In the genomic region with DNA sequence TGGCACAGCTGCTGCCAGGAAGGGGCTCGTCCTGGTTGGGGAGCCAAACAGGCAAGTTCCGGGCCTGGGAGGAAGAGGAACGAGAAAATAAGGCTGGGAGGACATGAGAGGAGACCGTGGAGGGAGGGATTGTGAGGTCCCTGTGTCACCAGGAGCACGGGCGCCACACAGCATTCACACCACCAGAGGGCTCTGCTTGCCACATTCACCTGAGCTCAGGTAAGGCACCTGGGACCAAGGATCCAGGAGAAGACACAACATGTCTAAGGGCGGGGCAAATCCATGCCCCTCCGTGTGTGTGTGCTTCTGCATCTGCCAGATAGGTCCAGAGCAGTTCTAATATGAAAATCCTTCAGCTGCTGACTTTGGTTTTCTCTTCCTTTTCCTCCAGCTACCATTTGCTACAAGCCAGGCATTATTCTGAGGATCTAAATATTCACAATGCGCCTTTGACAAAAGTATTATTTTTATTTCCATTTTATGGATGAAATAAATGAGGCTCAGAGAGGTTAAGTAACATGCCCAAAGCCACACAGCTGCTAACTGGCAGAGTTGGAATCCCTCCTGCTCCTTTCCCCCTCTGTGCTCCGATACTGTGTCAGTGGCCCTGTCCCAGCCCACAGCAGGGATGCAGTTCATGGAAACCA, we compare ENCODE assay signal across 8 cellular contexts. TPM values are rescaled to one million over a fixed set of nuclear protein-coding genes. Genes with fewer than 3 reads are reported as not detected.
DNase-seq lines count a peak whose midpoint lies in the region; ATAC-seq and TF ChIP-seq lines count a peak whose summit lies in the region.

No MANE protein-coding gene starts in this region.

- H3K4me1 ChIP-seq in ascending aorta, result peaks cover 0 to 11% of the 10 kb centered on the region in 2 donors

- DNase-seq in DMS153 (lab: John Stamatoyannopoulos, UW), result peak; percentile 72
- DNase-seq in NCI-H146 (lab: John Stamatoyannopoulos, UW), result peak; percentile 91
- peak; percentile 61 for DNase-seq in activated CD4-positive, alpha-beta memory T cell treated with anti-CD3 and anti-CD28 coated beads, Interleukin-2, amount 10 ng/mL, durations not matched to agents 7 days and 5 days
- no peak for DNase-seq in endothelial cell (ENCODE audit: low spot score)
- peak; percentile 58 for DNase-seq in stimulated activated CD4-positive, alpha-beta T cell treated with anti-CD3 and anti-CD28 coated beads, Interleukin-12 subunit alpha, Interleukin-12 subunit beta, amount 100 ng/mL, for 4 hours
- no peak for DNase-seq in ascending aorta (ENCODE audit: low spot score in 2 of 2)
- DNase-seq in NCI-H446 treated with DMSO at 0.1 percent for 48 hours (lab: John Stamatoyannopoulos, UW), result no peak

- peaks cover 20% of the 10 kb centered on the region for H3K4me1 Mint-ChIP-seq in activated CD4-positive, alpha-beta memory T cell treated with anti-CD3 and anti-CD28 coated beads, Interleukin-2, amount 10 ng/mL, durations not matched to agents 7 days and 5 days
- H3K4me1 Mint-ChIP-seq in endothelial cell (ENCODE audit: unreplicated experiment), result peaks cover 16% of the 10 kb centered on the region

- peaks cover 17% of the 10 kb centered on the region for H3K27me3 Mint-ChIP-seq in activated CD4-positive, alpha-beta memory T cell treated with anti-CD3 and anti-CD28 coated beads, Interleukin-2, amount 10 ng/mL, durations not matched to agents 7 days and 5 days
- peaks cover 23% of the 10 kb centered on the region for H3K27me3 Mint-ChIP-seq in endothelial cell (ENCODE audit: unreplicated experiment)

- peak; percentile 49 for TF ChIP-seq CTCF in endothelial cell (IDR thresholded peaks at IDR 0.05; ENCODE audit: unreplicated experiment)
- peak in 1 of 3 experiments; percentile 36 for TF ChIP-seq CTCF in ascending aorta (IDR thresholded peaks at IDR 0.05)

- no peak overlapping the region for H3K27ac ChIP-seq in ascending aorta

- no peaks in the 10 kb centered on the region for H3K36me3 Mint-ChIP-seq in activated CD4-positive, alpha-beta memory T cell treated with anti-CD3 and anti-CD28 coated beads, Interleukin-2, amount 10 ng/mL, durations not matched to agents 7 days and 5 days (ENCODE audit: low read depth)
- H3K36me3 Mint-ChIP-seq in endothelial cell (ENCODE audit: low read depth, unreplicated experiment), result peaks cover 52% of the 10 kb centered on the region

- H3K4me3 Mint-ChIP-seq in activated CD4-positive, alpha-beta memory T cell treated with anti-CD3 and anti-CD28 coated beads, Interleukin-2, amount 10 ng/mL, durations not matched to agents 7 days and 5 days, result no peak overlapping the region
- H3K4me3 Mint-ChIP-seq in endothelial cell (ENCODE audit: unreplicated experiment), result peak overlapping the region; percentile 38

- CTCF ChIA-PET in activated CD4-positive, alpha-beta memory T cell treated with anti-CD3 and anti-CD28 coated beads, Interleukin-2, amount 10 ng/mL, durations not matched to agents 7 days and 5 days (lab: Charles Lee), result interaction anchor here (0.9 to 13.6 kb wide), 15 partner anchors 12 to 207 kb away, joined by 3 to 431 read pairs (median 22); partner anchors contain the start of genes RAPGEF3, RPAP3 and SLC48A1

- H3K27ac Mint-ChIP-seq in activated CD4-positive, alpha-beta memory T cell treated with anti-CD3 and anti-CD28 coated beads, Interleukin-2, amount 10 ng/mL, durations not matched to agents 7 days and 5 days, result no peak overlapping the region
- H3K27ac Mint-ChIP-seq in endothelial cell (ENCODE audit: unreplicated experiment), result peak overlapping the region; percentile 20

- no peaks in the 10 kb centered on the region for H3K27me3 ChIP-seq in ascending aorta

- no peak overlapping the region for H3K4me3 ChIP-seq in ascending aorta

- no peaks in the 10 kb centered on the region for H3K9me3 ChIP-seq in ascending aorta

- POLR2A ChIA-PET in activated CD4-positive, alpha-beta memory T cell treated with anti-CD3 and anti-CD28 coated beads, Interleukin-2, amount 10 ng/mL, durations not matched to agents 7 days and 5 days (lab: Charles Lee), result interaction anchor here (0.8 to 6.6 kb wide), 7 partner anchors 12 to 528 kb away, joined by 3 to 48 read pairs (median 3); no protein-coding TSS in a partner anchor

- no peak for ATAC-seq in GM21723 (IDR thresholded peaks at IDR 0.05; ENCODE audit: unreplicated experiment)

- no peaks in the 10 kb centered on the region for H3K9me3 Mint-ChIP-seq in activated CD4-positive, alpha-beta memory T cell treated with anti-CD3 and anti-CD28 coated beads, Interleukin-2, amount 10 ng/mL, durations not matched to agents 7 days and 5 days
- no peaks in the 10 kb centered on the region for H3K9me3 Mint-ChIP-seq in endothelial cell (ENCODE audit: unreplicated experiment)

- intact Hi-C loops in ascending aorta (cut with DNase I), result no loop called here

- H3K36me3 ChIP-seq in ascending aorta, result peaks cover 28 to 59% of the 10 kb centered on the region in 2 donors

RNA-seq across cellular contexts. Expression of gene RAPGEF3, which starts 14.6 kb away (rescaled TPM):
- 1 to 10 TPM; 1.4 to 1.6 TPM for total RNA-seq in activated CD4-positive, alpha-beta memory T cell treated with anti-CD3 and anti-CD28 coated beads, Interleukin-2, amount 10 ng/mL, durations not matched to agents 7 days and 5 days
- total RNA-seq in endothelial cell (ENCODE audit: unreplicated experiment) (81.5 TPM), ascending aorta (165 TPM)

RNA-seq across cellular contexts. Expression of gene ENDOU, which starts 18.8 kb away (rescaled TPM):
- total RNA-seq in activated CD4-positive, alpha-beta memory T cell treated with anti-CD3 and anti-CD28 coated beads, Interleukin-2, amount 10 ng/mL, durations not matched to agents 7 days and 5 days, result not detected
- total RNA-seq in endothelial cell (ENCODE audit: unreplicated experiment) (1.6 TPM), ascending aorta (not detected)

RNA-seq across cellular contexts. Expression of gene SLC48A1, which starts 28.9 kb away (rescaled TPM):
- total RNA-seq in activated CD4-positive, alpha-beta memory T cell treated with anti-CD3 and anti-CD28 coated beads, Interleukin-2, amount 10 ng/mL, durations not matched to agents 7 days and 5 days, result 10 to 100 TPM; 19.4 to 22.6 TPM
- 65.5 TPM for total RNA-seq in endothelial cell (ENCODE audit: unreplicated experiment)
- total RNA-seq in ascending aorta, result 144 TPM

RNA-seq across cellular contexts. Expression of gene RPAP3, which starts 38.3 kb away (rescaled TPM):
- total RNA-seq in activated CD4-positive, alpha-beta memory T cell treated with anti-CD3 and anti-CD28 coated beads, Interleukin-2, amount 10 ng/mL, durations not matched to agents 7 days and 5 days, result 10 to 100 TPM; 38.4 to 40.7 TPM
- total RNA-seq in endothelial cell (ENCODE audit: unreplicated experiment) (36.8 TPM), ascending aorta (8.1 TPM)

Comparison
In these comparisons a context has a peak if more than half of its experiments do, and no peak if none do; other contexts are left out.
1. DNase-seq: peak in DMS153 (single experiment), NCI-H146 (single experiment), activated CD4-positive, alpha-beta memory T cell treated with anti-CD3 and anti-CD28 coated beads, Interleukin-2, amount 10 ng/mL, durations not matched to agents 7 days and 5 days (single experiment) and stimulated activated CD4-positive, alpha-beta T cell treated with anti-CD3 and anti-CD28 coated beads, Interleukin-12 subunit alpha, Interleukin-12 subunit beta, amount 100 ng/mL, for 4 hours (single experiment); none in endothelial cell (single experiment), ascending aorta (0 of 2) and NCI-H446 treated with DMSO at 0.1 percent for 48 hours (single experiment).
2. RNA of gene RAPGEF3, which starts 14.6 kb away (total RNA-seq): 165 TPM in ascending aorta (single experiment) and 81.5 TPM in endothelial cell (single experiment); 1.4 to 1.6 TPM in activated CD4-positive, alpha-beta memory T cell treated with anti-CD3 and anti-CD28 coated beads, Interleukin-2, amount 10 ng/mL, durations not matched to agents 7 days and 5 days; every median in the first group is over 10 times any median in the second.